In the genomic region with DNA sequence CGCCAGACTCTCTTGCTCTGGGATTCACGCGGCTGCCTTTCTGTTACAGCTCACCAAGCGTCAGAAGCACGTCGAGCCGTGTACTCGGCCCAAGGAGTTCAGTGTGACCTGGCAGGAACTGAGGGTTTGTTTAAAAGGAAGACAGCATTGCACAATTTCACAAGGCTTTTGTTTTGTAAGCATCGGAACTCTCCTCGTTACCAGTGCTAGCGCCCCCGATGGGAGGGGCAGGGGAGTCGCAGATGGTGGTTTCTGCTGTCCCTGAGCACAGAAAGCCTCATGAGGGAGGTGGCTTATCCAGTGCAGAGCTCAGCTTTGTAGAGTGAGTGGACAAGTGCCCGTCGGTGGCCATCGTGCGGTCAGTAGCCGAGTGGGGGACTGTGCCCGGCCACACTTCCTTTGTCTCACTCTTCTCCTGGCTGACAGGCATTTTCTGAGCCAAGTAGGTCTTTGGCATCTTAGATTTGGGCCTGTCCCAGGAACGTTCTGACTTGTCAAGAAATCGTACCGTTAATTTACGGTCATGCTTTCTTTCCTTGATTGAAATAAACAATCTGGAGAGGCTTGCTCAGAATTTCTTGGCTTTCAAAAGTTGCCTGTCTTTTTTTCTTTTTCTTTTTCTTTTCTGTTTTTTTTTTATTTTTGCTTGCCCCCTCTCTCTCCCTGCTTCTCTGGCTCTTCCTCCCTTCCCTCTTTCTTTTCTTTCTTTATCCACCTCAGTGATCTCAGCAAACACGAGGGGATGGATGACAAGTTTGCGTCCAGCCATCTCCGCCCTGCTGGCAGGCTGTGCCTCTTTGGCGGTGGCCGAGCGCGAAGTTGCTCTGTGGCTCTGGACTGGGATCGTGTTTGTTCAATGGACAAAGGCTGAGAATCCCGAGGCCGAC, we compare ENCODE assay signal across 1 cellular context.
TF ChIP-seq lines count a peak whose summit lies in the region.

No MANE protein-coding gene starts in this region.

TF ChIP-seq in HepG2, 621 proteins besides CTCF, POLR2A, EP300 and RAD21 (continued from another document and continues in another):
- TF ChIP-seq ZNF670 (CRISPR knock-in tag; IDR thresholded peaks at IDR 0.05; ENCODE audit: borderline replicate concordance) (no peak), ZNF251 (CRISPR knock-in tag; IDR thresholded peaks at IDR 0.05) (no peak), ZBTB4 (CRISPR knock-in tag; IDR thresholded peaks at IDR 0.05; ENCODE audit: borderline replicate concordance) (0 out of 2 replicates have a peak, but pooled peaks have one; percentile 34), GATAD2A (CRISPR knock-in tag; IDR thresholded peaks at IDR 0.05) (peak; percentile 74), FIP1L1 (IDR thresholded peaks at IDR 0.05; ENCODE audit: borderline replicate concordance, insufficient read depth, low read depth, low read length) (no peak), NCOA5 (CRISPR knock-in tag; IDR thresholded peaks at IDR 0.05) (no peak), ZNF496 (CRISPR knock-in tag; IDR thresholded peaks at IDR 0.05; ENCODE audit: insufficient replicate concordance) (no peak), KLF11 (CRISPR knock-in tag; IDR thresholded peaks at IDR 0.05) (no peak), TP53 (CRISPR knock-in tag; conservative IDR thresholded peaks at IDR 0.05) (no peak), MIER3 (CRISPR knock-in tag; IDR thresholded peaks at IDR 0.05; ENCODE audit: borderline replicate concordance) (no peak), HDAC2 (CRISPR knock-in tag; IDR thresholded peaks at IDR 0.05) (no peak), ZNF7 (CRISPR knock-in tag; IDR thresholded peaks at IDR 0.05) (no peak), PLRG1 (conservative IDR thresholded peaks at IDR 0.05) (no peak), FOXO1 (CRISPR knock-in tag; IDR thresholded peaks at IDR 0.05) (peak; percentile 31; the same call in 1 of the 2 replicates), TAF1 (CRISPR knock-in tag; IDR thresholded peaks at IDR 0.05) (no peak), SRF (IDR thresholded peaks at IDR 0.05; ENCODE audit: low read depth, low read length) (no peak), CBX2 (IDR thresholded peaks at IDR 0.05; ENCODE audit: low read depth, low read length) (no peak), CBX2 (CRISPR knock-in tag; IDR thresholded peaks at IDR 0.05; ENCODE audit: low read depth) (no peak), ZSCAN25 (CRISPR knock-in tag; IDR thresholded peaks at IDR 0.05) (no peak), ZNF292 (CRISPR knock-in tag; IDR thresholded peaks at IDR 0.05; ENCODE audit: borderline replicate concordance, low read depth) (no peak), ZNF121 (CRISPR knock-in tag; IDR thresholded peaks at IDR 0.05) (no peak), CEBPB (IDR thresholded peaks at IDR 0.05; ENCODE audit: borderline replicate concordance, low read depth, low read length) (peak; percentile 93), RFXANK (CRISPR knock-in tag; IDR thresholded peaks at IDR 0.05) (no peak), FOXK2 (IDR thresholded peaks at IDR 0.05) (no peak), NBN (conservative IDR thresholded peaks at IDR 0.05) (no peak), MTA1 (CRISPR knock-in tag; IDR thresholded peaks at IDR 0.05; ENCODE audit: borderline replicate concordance) (no peak), ATF1 (CRISPR knock-in tag; IDR thresholded peaks at IDR 0.05) (no peak), ZNF337 (CRISPR knock-in tag; IDR thresholded peaks at IDR 0.05; ENCODE audit: borderline replicate concordance, low read depth) (no peak), ZNF256 (CRISPR knock-in tag; conservative IDR thresholded peaks at IDR 0.05) (no peak), ASH2L (IDR thresholded peaks at IDR 0.05; ENCODE audit: insufficient read length, low read depth, low read length) (peak; percentile 19), ZBTB1 (CRISPR knock-in tag; IDR thresholded peaks at IDR 0.05; ENCODE audit: borderline replicate concordance) (no peak), ZNF597 (CRISPR knock-in tag; IDR thresholded peaks at IDR 0.05) (no peak), NFATC3 (CRISPR knock-in tag; IDR thresholded peaks at IDR 0.05) (no peak), PBX3 (CRISPR knock-in tag; IDR thresholded peaks at IDR 0.05; ENCODE audit: borderline replicate concordance) (no peak), TRAFD1 (CRISPR knock-in tag; IDR thresholded peaks at IDR 0.05; ENCODE audit: borderline replicate concordance) (no peak), ZNF772 (CRISPR knock-in tag; IDR thresholded peaks at IDR 0.05) (no peak)
- TF ChIP-seq, protein P1, sequence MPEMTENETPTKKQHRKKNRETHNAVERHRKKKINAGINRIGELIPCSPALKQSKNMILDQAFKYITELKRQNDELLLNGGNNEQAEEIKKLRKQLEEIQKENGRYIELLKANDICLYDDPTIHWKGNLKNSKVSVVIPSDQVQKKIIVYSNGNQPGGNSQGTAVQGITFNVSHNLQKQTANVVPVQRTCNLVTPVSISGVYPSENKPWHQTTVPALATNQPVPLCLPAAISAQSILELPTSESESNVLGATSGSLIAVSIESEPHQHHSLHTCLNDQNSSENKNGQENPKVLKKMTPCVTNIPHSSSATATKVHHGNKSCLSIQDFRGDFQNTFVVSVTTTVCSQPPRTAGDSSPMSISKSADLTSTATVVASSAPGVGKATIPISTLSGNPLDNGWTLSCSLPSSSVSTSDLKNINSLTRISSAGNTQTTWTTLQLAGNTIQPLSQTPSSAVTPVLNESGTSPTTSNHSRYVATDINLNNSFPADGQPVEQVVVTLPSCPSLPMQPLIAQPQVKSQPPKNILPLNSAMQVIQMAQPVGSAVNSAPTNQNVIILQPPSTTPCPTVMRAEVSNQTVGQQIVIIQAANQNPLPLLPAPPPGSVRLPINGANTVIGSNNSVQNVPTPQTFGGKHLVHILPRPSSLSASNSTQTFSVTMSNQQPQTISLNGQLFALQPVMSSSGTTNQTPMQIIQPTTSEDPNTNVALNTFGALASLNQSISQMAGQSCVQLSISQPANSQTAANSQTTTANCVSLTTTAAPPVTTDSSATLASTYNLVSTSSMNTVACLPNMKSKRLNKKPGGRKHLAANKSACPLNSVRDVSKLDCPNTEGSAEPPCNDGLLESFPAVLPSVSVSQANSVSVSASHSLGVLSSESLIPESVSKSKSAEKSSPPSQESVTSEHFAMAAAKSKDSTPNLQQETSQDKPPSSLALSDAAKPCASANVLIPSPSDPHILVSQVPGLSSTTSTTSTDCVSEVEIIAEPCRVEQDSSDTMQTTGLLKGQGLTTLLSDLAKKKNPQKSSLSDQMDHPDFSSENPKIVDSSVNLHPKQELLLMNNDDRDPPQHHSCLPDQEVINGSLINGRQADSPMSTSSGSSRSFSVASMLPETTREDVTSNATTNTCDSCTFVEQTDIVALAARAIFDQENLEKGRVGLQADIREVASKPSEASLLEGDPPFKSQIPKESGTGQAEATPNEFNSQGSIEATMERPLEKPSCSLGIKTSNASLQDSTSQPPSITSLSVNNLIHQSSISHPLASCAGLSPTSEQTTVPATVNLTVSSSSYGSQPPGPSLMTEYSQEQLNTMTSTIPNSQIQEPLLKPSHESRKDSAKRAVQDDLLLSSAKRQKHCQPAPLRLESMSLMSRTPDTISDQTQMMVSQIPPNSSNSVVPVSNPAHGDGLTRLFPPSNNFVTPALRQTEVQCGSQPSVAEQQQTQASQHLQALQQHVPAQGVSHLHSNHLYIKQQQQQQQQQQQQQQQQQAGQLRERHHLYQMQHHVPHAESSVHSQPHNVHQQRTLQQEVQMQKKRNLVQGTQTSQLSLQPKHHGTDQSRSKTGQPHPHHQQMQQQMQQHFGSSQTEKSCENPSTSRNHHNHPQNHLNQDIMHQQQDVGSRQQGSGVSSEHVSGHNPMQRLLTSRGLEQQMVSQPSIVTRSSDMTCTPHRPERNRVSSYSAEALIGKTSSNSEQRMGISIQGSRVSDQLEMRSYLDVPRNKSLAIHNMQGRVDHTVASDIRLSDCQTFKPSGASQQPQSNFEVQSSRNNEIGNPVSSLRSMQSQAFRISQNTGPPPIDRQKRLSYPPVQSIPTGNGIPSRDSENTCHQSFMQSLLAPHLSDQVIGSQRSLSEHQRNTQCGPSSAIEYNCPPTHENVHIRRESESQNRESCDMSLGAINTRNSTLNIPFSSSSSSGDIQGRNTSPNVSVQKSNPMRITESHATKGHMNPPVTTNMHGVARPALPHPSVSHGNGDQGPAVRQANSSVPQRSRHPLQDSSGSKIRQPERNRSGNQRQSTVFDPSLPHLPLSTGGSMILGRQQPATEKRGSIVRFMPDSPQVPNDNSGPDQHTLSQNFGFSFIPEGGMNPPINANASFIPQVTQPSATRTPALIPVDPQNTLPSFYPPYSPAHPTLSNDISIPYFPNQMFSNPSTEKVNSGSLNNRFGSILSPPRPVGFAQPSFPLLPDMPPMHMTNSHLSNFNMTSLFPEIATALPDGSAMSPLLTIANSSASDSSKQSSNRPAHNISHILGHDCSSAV (CRISPR knock-in tag; IDR thresholded peaks at IDR 0.05; ENCODE audit: borderline replicate concordance) = no peak
- TF ChIP-seq, protein P2, sequence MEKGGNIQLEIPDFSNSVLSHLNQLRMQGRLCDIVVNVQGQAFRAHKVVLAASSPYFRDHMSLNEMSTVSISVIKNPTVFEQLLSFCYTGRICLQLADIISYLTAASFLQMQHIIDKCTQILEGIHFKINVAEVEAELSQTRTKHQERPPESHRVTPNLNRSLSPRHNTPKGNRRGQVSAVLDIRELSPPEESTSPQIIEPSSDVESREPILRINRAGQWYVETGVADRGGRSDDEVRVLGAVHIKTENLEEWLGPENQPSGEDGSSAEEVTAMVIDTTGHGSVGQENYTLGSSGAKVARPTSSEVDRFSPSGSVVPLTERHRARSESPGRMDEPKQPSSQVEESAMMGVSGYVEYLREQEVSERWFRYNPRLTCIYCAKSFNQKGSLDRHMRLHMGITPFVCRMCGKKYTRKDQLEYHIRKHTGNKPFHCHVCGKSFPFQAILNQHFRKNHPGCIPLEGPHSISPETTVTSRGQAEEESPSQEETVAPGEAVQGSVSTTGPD (CRISPR knock-in tag; IDR thresholded peaks at IDR 0.05) = no peak
